In the genomic region with DNA sequence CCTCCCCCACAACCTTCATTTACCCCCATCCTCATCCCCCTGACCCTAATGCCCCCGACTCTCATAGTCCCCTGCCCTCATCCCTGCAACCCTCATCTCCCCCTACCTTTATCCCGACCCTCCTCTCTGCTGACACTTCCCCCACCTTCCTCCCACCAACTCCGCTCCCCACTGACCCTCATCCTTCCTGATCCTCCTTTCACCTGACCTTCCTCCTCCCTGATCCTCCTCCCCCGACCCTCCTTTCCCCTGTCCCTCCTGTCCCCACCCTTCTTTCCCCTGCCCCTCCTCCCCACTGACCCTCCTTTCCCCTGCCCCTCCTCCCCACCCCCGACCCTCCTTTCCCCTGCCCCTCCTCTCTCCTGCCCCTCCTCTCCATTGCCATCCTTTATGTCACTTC, we compare ENCODE assay signal across 1 cellular context.
TF ChIP-seq lines count a peak whose summit lies in the region.

No MANE protein-coding gene starts in this region.

TF ChIP-seq in HEK293, 187 proteins besides CTCF, POLR2A, EP300 and RAD21 (continued from another document):
- TF ChIP-seq ZNF830 (tag by site-specific recombination; IDR thresholded peaks at IDR 0.05; ENCODE audit: low read depth) (no peak), ZNF2 (tag by site-specific recombination; IDR thresholded peaks at IDR 0.05) (no peak), ZNF677 (tag by site-specific recombination; IDR thresholded peaks at IDR 0.05) (no peak)
- TF ChIP-seq, protein P1, sequence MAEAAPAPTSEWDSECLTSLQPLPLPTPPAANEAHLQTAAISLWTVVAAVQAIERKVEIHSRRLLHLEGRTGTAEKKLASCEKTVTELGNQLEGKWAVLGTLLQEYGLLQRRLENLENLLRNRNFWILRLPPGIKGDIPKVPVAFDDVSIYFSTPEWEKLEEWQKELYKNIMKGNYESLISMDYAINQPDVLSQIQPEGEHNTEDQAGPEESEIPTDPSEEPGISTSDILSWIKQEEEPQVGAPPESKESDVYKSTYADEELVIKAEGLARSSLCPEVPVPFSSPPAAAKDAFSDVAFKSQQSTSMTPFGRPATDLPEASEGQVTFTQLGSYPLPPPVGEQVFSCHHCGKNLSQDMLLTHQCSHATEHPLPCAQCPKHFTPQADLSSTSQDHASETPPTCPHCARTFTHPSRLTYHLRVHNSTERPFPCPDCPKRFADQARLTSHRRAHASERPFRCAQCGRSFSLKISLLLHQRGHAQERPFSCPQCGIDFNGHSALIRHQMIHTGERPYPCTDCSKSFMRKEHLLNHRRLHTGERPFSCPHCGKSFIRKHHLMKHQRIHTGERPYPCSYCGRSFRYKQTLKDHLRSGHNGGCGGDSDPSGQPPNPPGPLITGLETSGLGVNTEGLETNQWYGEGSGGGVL (tag by site-specific recombination; IDR thresholded peaks at IDR 0.05) = no peak
